Comparison of ENCODE assay signal across 1 cellular context in the genomic region with DNA sequence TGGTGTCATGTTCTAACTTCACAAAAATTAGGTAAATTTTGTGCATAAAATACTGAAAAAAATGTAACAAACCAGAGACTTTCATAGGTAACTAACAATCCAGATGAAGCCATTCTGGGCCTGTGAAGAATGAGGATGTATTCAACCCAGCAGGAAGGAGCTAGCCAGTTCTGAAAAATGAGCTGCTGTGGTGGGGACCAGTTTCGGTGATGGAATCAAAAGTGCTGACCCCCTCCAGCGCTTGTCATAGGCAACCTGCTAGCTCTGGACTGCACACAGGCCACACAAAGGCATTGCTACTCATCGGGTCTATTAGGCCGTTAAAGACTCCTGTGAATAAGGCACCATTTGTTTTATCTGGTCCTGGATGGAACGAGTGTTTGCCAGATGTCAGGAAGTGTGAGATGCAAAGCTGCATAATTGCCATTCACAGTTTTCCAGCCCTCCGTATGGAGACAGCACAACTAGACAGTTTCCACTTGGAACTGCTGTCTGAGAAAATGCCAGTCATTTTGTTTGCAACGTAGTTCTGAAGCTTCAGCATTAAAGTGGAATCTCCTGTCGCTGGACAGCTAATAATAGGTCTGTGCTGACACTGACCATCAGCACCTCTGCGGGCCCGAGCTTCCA.
TF ChIP-seq lines count a peak whose summit lies in the region.

No MANE protein-coding gene starts in this region.

TF ChIP-seq in SK-N-SH, 30 proteins besides CTCF, POLR2A, EP300 and RAD21:
- TF ChIP-seq, protein P1, sequence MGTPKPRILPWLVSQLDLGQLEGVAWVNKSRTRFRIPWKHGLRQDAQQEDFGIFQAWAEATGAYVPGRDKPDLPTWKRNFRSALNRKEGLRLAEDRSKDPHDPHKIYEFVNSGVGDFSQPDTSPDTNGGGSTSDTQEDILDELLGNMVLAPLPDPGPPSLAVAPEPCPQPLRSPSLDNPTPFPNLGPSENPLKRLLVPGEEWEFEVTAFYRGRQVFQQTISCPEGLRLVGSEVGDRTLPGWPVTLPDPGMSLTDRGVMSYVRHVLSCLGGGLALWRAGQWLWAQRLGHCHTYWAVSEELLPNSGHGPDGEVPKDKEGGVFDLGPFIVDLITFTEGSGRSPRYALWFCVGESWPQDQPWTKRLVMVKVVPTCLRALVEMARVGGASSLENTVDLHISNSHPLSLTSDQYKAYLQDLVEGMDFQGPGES (IDR thresholded peaks at IDR 0.05; ENCODE audit: low read depth, low read length) = peak; percentile 1; the same call in 1 of the 2 replicates
- no peak for TF ChIP-seq TCF12 (IDR thresholded peaks at IDR 0.05)
- TF ChIP-seq RFX5 (IDR thresholded peaks at IDR 0.05; ENCODE audit: low read length) = no peak
- TF ChIP-seq, protein P2, sequence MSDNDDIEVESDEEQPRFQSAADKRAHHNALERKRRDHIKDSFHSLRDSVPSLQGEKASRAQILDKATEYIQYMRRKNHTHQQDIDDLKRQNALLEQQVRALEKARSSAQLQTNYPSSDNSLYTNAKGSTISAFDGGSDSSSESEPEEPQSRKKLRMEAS (IDR thresholded peaks at IDR 0.05; ENCODE audit: low read depth) = no peak
- TF ChIP-seq, protein P3, sequence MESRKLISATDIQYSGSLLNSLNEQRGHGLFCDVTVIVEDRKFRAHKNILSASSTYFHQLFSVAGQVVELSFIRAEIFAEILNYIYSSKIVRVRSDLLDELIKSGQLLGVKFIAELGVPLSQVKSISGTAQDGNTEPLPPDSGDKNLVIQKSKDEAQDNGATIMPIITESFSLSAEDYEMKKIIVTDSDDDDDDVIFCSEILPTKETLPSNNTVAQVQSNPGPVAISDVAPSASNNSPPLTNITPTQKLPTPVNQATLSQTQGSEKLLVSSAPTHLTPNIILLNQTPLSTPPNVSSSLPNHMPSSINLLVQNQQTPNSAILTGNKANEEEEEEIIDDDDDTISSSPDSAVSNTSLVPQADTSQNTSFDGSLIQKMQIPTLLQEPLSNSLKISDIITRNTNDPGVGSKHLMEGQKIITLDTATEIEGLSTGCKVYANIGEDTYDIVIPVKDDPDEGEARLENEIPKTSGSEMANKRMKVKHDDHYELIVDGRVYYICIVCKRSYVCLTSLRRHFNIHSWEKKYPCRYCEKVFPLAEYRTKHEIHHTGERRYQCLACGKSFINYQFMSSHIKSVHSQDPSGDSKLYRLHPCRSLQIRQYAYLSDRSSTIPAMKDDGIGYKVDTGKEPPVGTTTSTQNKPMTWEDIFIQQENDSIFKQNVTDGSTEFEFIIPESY (IDR thresholded peaks at IDR 0.05; ENCODE audit: borderline replicate concordance, low read depth) = no peak
- no peak for TF ChIP-seq NRF1 (IDR thresholded peaks at IDR 0.05; ENCODE audit: low read depth, low read length)
- TF ChIP-seq GATA2 (CRISPR knock-in tag; IDR thresholded peaks at IDR 0.05) = no peak
- peak; percentile 22; the same call in 1 of the 2 replicates for TF ChIP-seq RCOR1 (IDR thresholded peaks at IDR 0.05; ENCODE audit: low read length)
- TF ChIP-seq NFIC (IDR thresholded peaks at IDR 0.05; ENCODE audit: borderline replicate concordance) = no peak
- TF ChIP-seq CHD2 (IDR thresholded peaks at IDR 0.05; ENCODE audit: low read length, partially characterized antibody) = peak; percentile 39
- TF ChIP-seq YY1 (IDR thresholded peaks at IDR 0.05; ENCODE audit: low read depth) = no peak
- no peak for TF ChIP-seq FOXM1 (IDR thresholded peaks at IDR 0.05; ENCODE audit: low read depth)
- TF ChIP-seq, protein P4, sequence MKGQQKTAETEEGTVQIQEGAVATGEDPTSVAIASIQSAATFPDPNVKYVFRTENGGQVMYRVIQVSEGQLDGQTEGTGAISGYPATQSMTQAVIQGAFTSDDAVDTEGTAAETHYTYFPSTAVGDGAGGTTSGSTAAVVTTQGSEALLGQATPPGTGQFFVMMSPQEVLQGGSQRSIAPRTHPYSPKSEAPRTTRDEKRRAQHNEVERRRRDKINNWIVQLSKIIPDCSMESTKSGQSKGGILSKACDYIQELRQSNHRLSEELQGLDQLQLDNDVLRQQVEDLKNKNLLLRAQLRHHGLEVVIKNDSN (IDR thresholded peaks at IDR 0.05; ENCODE audit: borderline replicate concordance, low read depth) = no peak
- no peak for TF ChIP-seq SMC3 (IDR thresholded peaks at IDR 0.05; ENCODE audit: low read depth, low read length)
- TF ChIP-seq, protein P5, sequence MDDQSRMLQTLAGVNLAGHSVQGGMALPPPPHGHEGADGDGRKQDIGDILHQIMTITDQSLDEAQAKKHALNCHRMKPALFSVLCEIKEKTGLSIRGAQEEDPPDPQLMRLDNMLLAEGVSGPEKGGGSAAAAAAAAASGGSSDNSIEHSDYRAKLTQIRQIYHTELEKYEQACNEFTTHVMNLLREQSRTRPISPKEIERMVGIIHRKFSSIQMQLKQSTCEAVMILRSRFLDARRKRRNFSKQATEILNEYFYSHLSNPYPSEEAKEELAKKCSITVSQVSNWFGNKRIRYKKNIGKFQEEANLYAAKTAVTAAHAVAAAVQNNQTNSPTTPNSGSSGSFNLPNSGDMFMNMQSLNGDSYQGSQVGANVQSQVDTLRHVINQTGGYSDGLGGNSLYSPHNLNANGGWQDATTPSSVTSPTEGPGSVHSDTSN (IDR thresholded peaks at IDR 0.05) = no peak
- TF ChIP-seq MXI1 (IDR thresholded peaks at IDR 0.05; ENCODE audit: low read depth, low read length) = no peak
- no peak for TF ChIP-seq JUND (IDR thresholded peaks at IDR 0.05)
- TF ChIP-seq GABPA (IDR thresholded peaks at IDR 0.05; ENCODE audit: low read depth) = no peak
- TF ChIP-seq FOXJ3 (CRISPR knock-in tag; IDR thresholded peaks at IDR 0.05) = peak; percentile 38; the same call in 1 of the 2 replicates
- TF ChIP-seq ELF1 (IDR thresholded peaks at IDR 0.05) = no peak
- TF ChIP-seq TEAD4 (IDR thresholded peaks at IDR 0.05; ENCODE audit: borderline replicate concordance, insufficient read depth) = no peak
- no peak for TF ChIP-seq SIN3A (IDR thresholded peaks at IDR 0.05; ENCODE audit: borderline replicate concordance, low read depth, low read length)
- TF ChIP-seq FOSL2 (IDR thresholded peaks at IDR 0.05; ENCODE audit: borderline replicate concordance, low read depth) = no peak
- no peak for TF ChIP-seq MEF2A (IDR thresholded peaks at IDR 0.05; ENCODE audit: borderline replicate concordance, low read depth)
- TF ChIP-seq TAF1 (IDR thresholded peaks at IDR 0.05; ENCODE audit: borderline replicate concordance, low read depth, low read length) = no peak
- TF ChIP-seq, protein P6, sequence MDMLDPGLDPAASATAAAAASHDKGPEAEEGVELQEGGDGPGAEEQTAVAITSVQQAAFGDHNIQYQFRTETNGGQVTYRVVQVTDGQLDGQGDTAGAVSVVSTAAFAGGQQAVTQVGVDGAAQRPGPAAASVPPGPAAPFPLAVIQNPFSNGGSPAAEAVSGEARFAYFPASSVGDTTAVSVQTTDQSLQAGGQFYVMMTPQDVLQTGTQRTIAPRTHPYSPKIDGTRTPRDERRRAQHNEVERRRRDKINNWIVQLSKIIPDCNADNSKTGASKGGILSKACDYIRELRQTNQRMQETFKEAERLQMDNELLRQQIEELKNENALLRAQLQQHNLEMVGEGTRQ (IDR thresholded peaks at IDR 0.05; ENCODE audit: borderline replicate concordance, low read depth, low read length) = no peak
TF ChIP-seq in SK-N-SH: peak in this region for 4.
